In the genomic region with DNA sequence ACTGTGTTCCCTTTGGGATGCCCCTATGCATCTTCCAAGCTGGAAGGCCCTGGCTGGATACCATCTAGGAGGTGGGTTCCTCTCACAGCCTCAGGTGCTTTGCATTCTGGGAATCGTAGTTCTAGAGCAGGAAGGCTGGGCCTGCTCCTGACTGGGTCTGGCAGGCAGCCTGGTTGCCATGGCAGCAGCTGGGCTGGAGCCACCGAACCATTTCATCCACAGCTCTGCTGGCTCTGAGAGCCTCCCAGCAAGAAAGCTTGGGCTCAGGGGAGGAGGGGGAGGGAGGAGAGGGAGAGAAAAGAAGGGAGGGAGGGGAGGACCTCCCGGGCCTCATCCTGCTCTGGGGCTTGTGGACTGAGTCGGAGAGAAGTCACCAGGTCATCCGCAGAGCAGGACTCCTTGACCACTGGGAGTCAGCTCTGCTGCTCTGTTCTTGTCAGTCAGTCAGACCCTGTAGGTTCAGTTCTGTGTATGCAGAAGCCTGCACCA, we compare ENCODE assay signal across 9 cellular contexts.
DNase-seq lines count a peak whose midpoint lies in the region; ATAC-seq and TF ChIP-seq lines count a peak whose summit lies in the region.
"Had no signal": no experiment of that assay in that cellular context is flagged by ENCODE, and none has a peak within 500 bp of the region (broad histone marks: within the 10 kb centered on the region; RNA-seq: fewer than 3 reads in every experiment).

No MANE protein-coding gene starts in this region.

- intact Hi-C loops in stomach (cut with DNase I; ENCODE audit: low total_unique reads) = no loop called here
- intact Hi-C loops in esophagus muscularis mucosa (cut with DNase I) = no loop called here

- H3K4me1 ChIP-seq in stomach = peaks cover 0 to 8% (median 2%) of the 10 kb centered on the region in 4 donors
- H3K4me1 ChIP-seq in esophagus muscularis mucosa = peaks cover 5 to 12% (median 11%) of the 10 kb centered on the region in 4 donors
- H3K4me1 ChIP-seq: HAP-1 had no signal

- TF ChIP-seq CTCF in stomach (IDR thresholded peaks at IDR 0.05) (no peak), esophagus muscularis mucosa (IDR thresholded peaks at IDR 0.05) (no peak)

- H3K27ac ChIP-seq in stomach (no peak overlapping the region), esophagus muscularis mucosa (replicated peaks in 1 of 4) (peak overlapping the region in 1 of 4 donors; percentile 22)

- no peaks in the 10 kb centered on the region for H3K9me3 ChIP-seq in stomach
- no peaks in the 10 kb centered on the region for H3K9me3 ChIP-seq in esophagus muscularis mucosa
- H3K9me3 ChIP-seq: HAP-1 had no signal

- H3K4me3 ChIP-seq in stomach (no peak overlapping the region), esophagus muscularis mucosa (no peak overlapping the region)
- H3K4me3 ChIP-seq: HAP-1 had no signal

- H3K36me3 ChIP-seq in stomach (no peaks in the 10 kb centered on the region), esophagus muscularis mucosa (no peaks in the 10 kb centered on the region)
- H3K36me3 ChIP-seq: HAP-1 had no signal

- H3K27me3 ChIP-seq in stomach = peaks cover 0 to 35% (median 0%) of the 10 kb centered on the region in 3 donors
- peaks cover 0 to 31% (median 0%) of the 10 kb centered on the region in 4 donors for H3K27me3 ChIP-seq in esophagus muscularis mucosa

- WGBS in stomach, 5 donors = 4 to 9% (median 7%) methylated on average over 5 of the region's 5 CpGs
- WGBS in esophagus muscularis mucosa = 18% methylated on average over 4 of the region's 5 CpGs

- TF ChIP-seq POLR2A in stomach (IDR thresholded peaks at IDR 0.05) (no peak), esophagus muscularis mucosa (IDR thresholded peaks at IDR 0.05; ENCODE audit: low read depth) (no peak)

- ATAC-seq in GM18517 (IDR thresholded peaks at IDR 0.05; ENCODE audit: unreplicated experiment) = no peak

- DNase-seq in GM04504 (ENCODE audit: low read depth) (peak; percentile 11), NCI-H187 (lab: John Stamatoyannopoulos, UW) (peak; percentile 88), amygdala (lab: John Stamatoyannopoulos, UW) (peak; percentile 11 to 96 (median 89)), hippocampal formation (lab: John Stamatoyannopoulos, UW) (peak; percentile 88 to 90), stomach (peak; percentile 78), esophagus muscularis mucosa (ENCODE audit: extremely low spot score) (no peak)
- DNase-seq in stimulated activated CD4-positive, alpha-beta T cell treated with anti-CD3 and anti-CD28 coated beads, Interleukin-4, amount 100 ng/mL, for 4 hours = no peak

- TF ChIP-seq EP300 in stomach (IDR thresholded peaks at IDR 0.05) = no peak
- no peak for TF ChIP-seq EP300 in esophagus muscularis mucosa (IDR thresholded peaks at IDR 0.05)

Comparison
In these comparisons a context has a peak if more than half of its experiments do, and no peak if none do; other contexts are left out.
1. DNase-seq: peak in GM04504 (single experiment), NCI-H187 (2 of 2), amygdala (56 of 56), hippocampal formation (2 of 2) and stomach (single experiment); none in esophagus muscularis mucosa (single experiment) and stimulated activated CD4-positive, alpha-beta T cell treated with anti-CD3 and anti-CD28 coated beads, Interleukin-4, amount 100 ng/mL, for 4 hours (0 of 2).